16 cellular contexts compared by ENCODE assay signal in the genomic region with DNA sequence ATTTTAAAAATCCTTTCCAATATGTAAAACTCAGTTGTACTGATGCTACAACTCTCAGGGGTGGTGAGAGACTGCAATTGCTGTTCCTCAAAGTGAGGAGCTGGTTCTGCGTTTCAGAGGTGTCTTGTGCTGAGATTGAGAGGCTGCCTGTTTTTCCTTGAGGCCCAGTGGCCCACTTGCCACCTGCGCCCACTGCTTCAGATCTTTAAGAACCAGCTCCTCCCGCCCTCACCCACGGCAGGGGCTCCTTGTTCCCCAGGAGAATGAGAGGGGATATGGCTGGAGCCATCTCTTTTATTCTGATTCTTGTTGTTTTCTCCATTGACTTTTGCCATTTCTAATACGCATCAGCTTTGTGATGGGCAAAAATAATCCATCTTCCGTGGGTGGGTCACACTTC. TPM values are rescaled to one million over a fixed set of nuclear protein-coding genes. Genes with fewer than 3 reads are reported as not detected.
A peak's percentile ranks its signal among the peaks of the same experiment; 100 is the strongest.
DNase-seq lines count a peak whose midpoint lies in the region; ATAC-seq and TF ChIP-seq lines count a peak whose summit lies in the region.
"Had no signal": no experiment of that assay in that cellular context is flagged by ENCODE, and none has a peak within 500 bp of the region (broad histone marks: within the 10 kb centered on the region; RNA-seq: fewer than 3 reads in every experiment).

No MANE protein-coding gene starts in this region.

- peaks cover 0 to 82% (median 23%) of the 10 kb centered on the region in 9 donors for H3K36me3 ChIP-seq in heart right ventricle
- peaks cover 0 to 6% of the 10 kb centered on the region in 2 donors for H3K36me3 ChIP-seq in prostate gland
- peaks cover 44% of the 10 kb centered on the region for H3K36me3 ChIP-seq in upper lobe of right lung
- H3K36me3 ChIP-seq: BE2C had no signal

- TF ChIP-seq POLR2A in prostate gland (IDR thresholded peaks at IDR 0.05), result no peak

- no peak overlapping the region for H3K4me3 ChIP-seq in heart right ventricle
- no peak overlapping the region for H3K4me3 ChIP-seq in coronary artery
- H3K4me3 ChIP-seq in prostate gland, result no peak overlapping the region
- no peak overlapping the region for H3K4me3 ChIP-seq in upper lobe of right lung

- peaks cover 15 to 31% (median 22%) of the 10 kb centered on the region in 9 donors for H3K4me1 ChIP-seq in heart right ventricle
- H3K4me1 ChIP-seq in prostate gland (replicated peaks), result no peaks in the 10 kb centered on the region
- peaks cover 18% of the 10 kb centered on the region for H3K4me1 ChIP-seq in upper lobe of right lung
- H3K4me1 ChIP-seq: BE2C had no signal

- H3K27ac ChIP-seq in heart right ventricle (peak overlapping the region in 8 of 10 donors; percentile 44 to 83 (median 64)), coronary artery (peak overlapping the region; percentile 59 to 79), prostate gland (peak overlapping the region; percentile 82 to 88), upper lobe of right lung (peak overlapping the region; percentile 68)
- H3K27ac ChIP-seq: KMS-11 had no signal

- intact Hi-C loops in heart right ventricle (cut with DNase I) (loop anchor here in 6 of 10 donors (5.0 kb wide), 3 partner anchors 36 to 46 kb away; a partner anchor contains a TSS), left cardiac atrium (cut with DNase I) (no loop called here), prostate gland (cut with DNase I) (loop anchor here (5.0 kb wide), 1 partner anchor 39 kb away; no protein-coding TSS in a partner anchor), upper lobe of right lung (cut with DNase I) (no loop called here)

- DNase-seq in heart right ventricle, result no peak
- DNase-seq in left cardiac atrium, result no peak
- DNase-seq in coronary artery (ENCODE audit: low spot score), result no peak
- DNase-seq in prostate gland (ENCODE audit: low spot score), result no peak
- DNase-seq in upper lobe of right lung, result no peak
- no peak for DNase-seq in DMS153 treated with DMSO at 0.1 percent for 48 hours (lab: John Stamatoyannopoulos, UW; ENCODE audit: unreplicated experiment)
- no peak for DNase-seq in LoVo (ENCODE audit: low spot score)
- DNase-seq: activated CD4-positive, CD25-positive, alpha-beta regulatory T cell treated with anti-CD3 and anti-CD28 coated beads, Interleukin-2, amount 50 U/mL, for 72 hours; activated CD8-positive, alpha-beta memory T cell treated with anti-CD3 and anti-CD28 coated beads for 24 hours; activated naive CD4-positive, alpha-beta T cell treated with anti-CD3 and anti-CD28 coated beads, Interleukin-2, amount 50 U/mL, for 16 hours; activated T-cell treated with anti-CD3 and anti-CD28 coated beads, Interleukin-2, amount 50 U/mL, for 4 hours; immature natural killer cell; NCI-H1930 had no signal

- 91 to 93% methylated on average over 6 of the region's 6 CpGs for WGBS in heart right ventricle, 2 donors
- WGBS in prostate gland, result 78% methylated on average over 6 of the region's 6 CpGs

- TF ChIP-seq CTCF in heart right ventricle (IDR thresholded peaks at IDR 0.05) (no peak), coronary artery (IDR thresholded peaks at IDR 0.05) (no peak), prostate gland (IDR thresholded peaks at IDR 0.05) (no peak), upper lobe of right lung (IDR thresholded peaks at IDR 0.05) (no peak)

- H3K27me3 ChIP-seq in heart right ventricle (no peaks in the 10 kb centered on the region), prostate gland (replicated peaks; ENCODE audit: insufficient read depth) (no peaks in the 10 kb centered on the region), upper lobe of right lung (no peaks in the 10 kb centered on the region)

- no peak for ATAC-seq in heart right ventricle
- no peak for ATAC-seq in left cardiac atrium
- ATAC-seq in upper lobe of right lung, result no peak
- ATAC-seq in HG03342 (IDR thresholded peaks at IDR 0.05; ENCODE audit: unreplicated experiment), result no peak
- ATAC-seq: activated T-cell treated with anti-CD3 and anti-CD28 coated beads, Interleukin-2, amount 50 U/mL, for 4 hours had no signal

- H3K9me3 ChIP-seq in heart right ventricle (no peaks in the 10 kb centered on the region), prostate gland (no peaks in the 10 kb centered on the region), upper lobe of right lung (no peaks in the 10 kb centered on the region)
- H3K9me3 ChIP-seq: BE2C had no signal

RNA-seq across cellular contexts. Expression of a gene that starts 45.5 kb away (rescaled TPM):
- total RNA-seq in heart right ventricle, result 10 to 100 TPM; 12.1 to 34.9 (median 13.9) TPM
- polyA plus RNA-seq in heart right ventricle, result 10 to 100 TPM; 30.1 to 42.9 TPM
- total RNA-seq in left cardiac atrium, result 10 to 100 TPM; 22.1 to 52.8 TPM
- total RNA-seq in prostate gland, result 10 to 100 TPM; 45.7 to 48.6 TPM
- total RNA-seq in upper lobe of right lung, result 55.4 TPM

Comparison
In these comparisons a context has a peak if more than half of its experiments do, and no peak if none do; other contexts are left out.
1. intact Hi-C loops: an anchor here in heart right ventricle (5.0 kb wide) and prostate gland (5.0 kb wide); none called in left cardiac atrium and upper lobe of right lung.